ENCODE assay signal across 18 cellular contexts in the genomic region with DNA sequence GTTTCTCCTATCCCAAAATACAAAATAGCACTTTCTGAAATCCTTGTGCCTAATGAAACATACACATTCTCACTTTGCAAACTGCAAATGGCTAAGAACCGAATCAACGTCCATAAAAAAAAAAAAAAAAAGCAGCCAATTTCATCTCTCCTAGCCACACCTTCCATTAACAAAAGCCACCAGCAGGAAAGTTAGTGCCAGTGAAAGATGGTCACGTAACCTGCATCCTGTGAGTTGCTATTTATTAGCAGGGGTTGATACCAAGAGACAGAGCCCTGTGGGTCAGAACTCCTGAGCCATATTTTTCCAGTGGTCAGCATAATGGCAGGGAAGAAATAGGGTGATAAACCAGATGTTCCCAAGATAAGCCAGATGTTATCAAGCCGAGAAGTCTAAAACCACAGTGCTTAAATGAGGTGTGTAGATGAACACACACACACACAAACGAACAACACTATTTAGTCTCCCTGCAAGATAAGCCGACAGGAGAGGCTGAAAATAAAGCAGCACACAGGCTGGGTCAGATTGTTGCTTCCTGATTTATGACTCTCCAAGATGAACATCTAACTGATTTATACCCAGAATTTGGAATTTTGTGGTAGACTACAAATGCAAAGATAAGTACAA. TPM values are rescaled to one million over a fixed set of nuclear protein-coding genes. Genes with fewer than 3 reads are reported as not detected.
DNase-seq lines count a peak whose midpoint lies in the region; ATAC-seq and TF ChIP-seq lines count a peak whose summit lies in the region.
"Had no signal": no experiment of that assay in that cellular context is flagged by ENCODE, and none has a peak within 500 bp of the region (broad histone marks: within the 10 kb centered on the region; RNA-seq: fewer than 3 reads in every experiment).

No MANE protein-coding gene starts in this region.

- H3K27me3 ChIP-seq in hepatocyte = no peaks in the 10 kb centered on the region
- H3K27me3 ChIP-seq in psoas muscle (ENCODE audit: insufficient read depth in 3 of 3, low read length in 2 of 3) = no peaks in the 10 kb centered on the region
- no peaks in the 10 kb centered on the region for H3K27me3 ChIP-seq in tibial nerve
- H3K27me3 ChIP-seq: SJSA1 had no signal

- no peaks in the 10 kb centered on the region for H3K9me3 ChIP-seq in SK-N-MC (ENCODE audit: low read depth, low read length)
- H3K9me3 ChIP-seq in hepatocyte (ENCODE audit: low read depth) = no peaks in the 10 kb centered on the region
- H3K9me3 ChIP-seq in psoas muscle = no peaks in the 10 kb centered on the region
- H3K9me3 ChIP-seq in tibial nerve = no peaks in the 10 kb centered on the region
- H3K9me3 ChIP-seq: SJSA1 had no signal

- intact Hi-C loops in psoas muscle (cut with DNase I) = loop anchor here in 1 of 2 donors (5.0 kb wide), 1 partner anchor 69 kb away; no protein-coding TSS in a partner anchor

- H3K4me2 ChIP-seq in hepatocyte = peak overlapping the region; percentile 44

- no peak overlapping the region for H3K9ac ChIP-seq in SK-N-MC (ENCODE audit: insufficient read length)

- in situ Hi-C loops in ACHN (cut with HindIII; ENCODE audit: low pct_ligation_motif_present, low pct_unique_long_range_greater_than_20kb, low sequenced_read_pairs) = no loop called here

- no peaks in the 10 kb centered on the region for H3K36me3 ChIP-seq in SK-N-MC (ENCODE audit: insufficient read depth, low read length)
- no peaks in the 10 kb centered on the region for H3K36me3 ChIP-seq in hepatocyte (replicated peaks; ENCODE audit: insufficient read depth, low read depth)
- H3K36me3 ChIP-seq in psoas muscle (ENCODE audit: insufficient read depth in 1 of 2, low read depth in 1 of 2) = no peaks in the 10 kb centered on the region
- H3K36me3 ChIP-seq in tibial nerve = no peaks in the 10 kb centered on the region
- H3K36me3 ChIP-seq: SJSA1 had no signal

- H3K79me2 ChIP-seq in hepatocyte = no peaks in the 10 kb centered on the region

- no peak overlapping the region for H3K27ac ChIP-seq in SK-N-MC
- peak overlapping the region; percentile 44 for H3K27ac ChIP-seq in hepatocyte
- peak overlapping the region; percentile 95 for H3K27ac ChIP-seq in psoas muscle
- peak overlapping the region in 1 of 4 donors; percentile 30 for H3K27ac ChIP-seq in tibial nerve
- H3K27ac ChIP-seq: SJSA1 had no signal

- H3K9me2 ChIP-seq in hepatocyte (replicated peaks; ENCODE audit: insufficient read depth) = no peaks in the 10 kb centered on the region

- WGBS in hepatocyte (ENCODE audit: low lambda C conversion rate, missing lambda C conversion rate) = 26% methylated on average over 6 of the region's 6 CpGs
- 27 to 46% (median 28%) methylated on average over 6 of the region's 6 CpGs for WGBS in psoas muscle, 3 donors
- 62 to 64% methylated on average over 6 of the region's 6 CpGs for WGBS in tibial nerve, 2 donors

- DNase-seq in H4 (ENCODE audit: low spot score) = peak; percentile 39
- DNase-seq in SK-N-MC (ENCODE audit: low read depth, low spot score) = no peak
- DNase-seq in hepatocyte (ENCODE audit: low spot score) = no peak
- DNase-seq in psoas muscle = no peak
- no peak for DNase-seq in tibial nerve (ENCODE audit: low spot score in 2 of 2)
- no peak for DNase-seq in stimulated activated CD8-positive, alpha-beta memory T cell treated with anti-CD3 and anti-CD28 coated beads, Interleukin-4, amount 100 ng/mL, for 48 hours
- no peak for DNase-seq in ACHN
- DNase-seq: activated CD4-positive, alpha-beta memory T cell treated with anti-CD3 and anti-CD28 coated beads for 36 hours; activated naive CD4-positive, alpha-beta T cell; activated T-cell treated with anti-CD3 and anti-CD28 coated beads for 4 hours; anterior cingulate cortex; EL; hypothalamus; PC-3; stimulated activated CD4-positive, alpha-beta T cell treated with anti-CD3 and anti-CD28 coated beads, Interleukin-15, amount 100 ng/mL, for 24 hours had no signal

- no peak for TF ChIP-seq POLR2A in tibial nerve (IDR thresholded peaks at IDR 0.05)

- H2AFZ ChIP-seq in hepatocyte = no peak overlapping the region

- TF ChIP-seq CTCF in hepatocyte (IDR thresholded peaks at IDR 0.05; ENCODE audit: poor library complexity) (no peak), psoas muscle (IDR thresholded peaks at IDR 0.05) (no peak), tibial nerve (IDR thresholded peaks at IDR 0.05) (no peak)

- no peaks in the 10 kb centered on the region for H4K20me1 ChIP-seq in hepatocyte (ENCODE audit: insufficient read depth, poor library complexity, severe bottlenecking)

- no peak for TF ChIP-seq EP300 in tibial nerve (IDR thresholded peaks at IDR 0.05)

- ATAC-seq in psoas muscle (no peak), HG03571 (IDR thresholded peaks at IDR 0.05; ENCODE audit: unreplicated experiment) (no peak)
- ATAC-seq: PC-3; stimulated activated effector memory CD8-positive, alpha-beta T cell treated with anti-CD3 and anti-CD28 coated beads, Interleukin-12 subunit alpha, Interleukin-12 subunit beta, amount 100 ng/mL, for 72 hours had no signal

- H3K4me1 ChIP-seq in hepatocyte (ENCODE audit: insufficient read depth) = peaks cover 36% of the 10 kb centered on the region
- peaks cover 82% of the 10 kb centered on the region for H3K4me1 ChIP-seq in psoas muscle
- H3K4me1 ChIP-seq in tibial nerve = peaks cover 0 to 18% (median 0%) of the 10 kb centered on the region in 4 donors

- H3K4me3 ChIP-seq in SK-N-MC = peak overlapping the region; percentile 28
- no peak overlapping the region for H3K4me3 ChIP-seq in hepatocyte
- peak overlapping the region; percentile 13 for H3K4me3 ChIP-seq in psoas muscle
- no peak overlapping the region for H3K4me3 ChIP-seq in tibial nerve
- H3K4me3 ChIP-seq: SJSA1 had no signal

RNA-seq across cellular contexts. Expression of gene PPARGC1A, which starts 11.5 kb away (rescaled TPM):
- 0.94 and 2.4 TPM in 2 replicates for total RNA-seq in H4 (2014; rRNA removed; shearing (Covaris generic))
- 16.6 and 18.7 TPM in 2 replicates for total RNA-seq in hepatocyte
- polyA plus RNA-seq in hepatocyte = 4.2 and 6.7 TPM in 2 replicates
- 10 to 100 TPM in 3 of 4 donors, 1 to 10 TPM in 1; 7.8 to 89.3 (median 53.0) TPM for total RNA-seq in psoas muscle
- polyA plus RNA-seq in psoas muscle = 10 to 100 TPM; 13.0 to 64.3 (median 33.1) TPM
- total RNA-seq in tibial nerve = 10 to 100 TPM in 1 of 4 donors, 1 to 10 TPM in 3; 4.6 to 14.7 (median 6.8) TPM
- total RNA-seq: activated CD4-positive, alpha-beta memory T cell treated with anti-CD3 and anti-CD28 coated beads for 36 hours; PC-3 had no signal

Comparison
In these comparisons a context has a peak if more than half of its experiments do, and no peak if none do; other contexts are left out.
1. H3K4me3 ChIP-seq: peak in SK-N-MC (single experiment) and psoas muscle (single experiment); none in hepatocyte (single experiment) and tibial nerve (0 of 4).